In genomic region chr9:4293293-4293931, GRCh38 we compare ENCODE assay signal across 9 cellular contexts. TPM values are rescaled to one million over a fixed set of nuclear protein-coding genes. Genes with fewer than 3 reads are reported as not detected.
A peak's percentile ranks its signal among the peaks of the same experiment; 100 is the strongest.
DNase-seq lines count a peak whose midpoint lies in the region; ATAC-seq and TF ChIP-seq lines count a peak whose summit lies in the region.
"Had no signal": no experiment of that assay in that cellular context is flagged by ENCODE, and none has a peak within 500 bp of the region (broad histone marks: within the 10 kb centered on the region; RNA-seq: fewer than 3 reads in every experiment).

No MANE protein-coding gene starts in this region.

- no peak overlapping the region for H3K4me3 ChIP-seq in fibroblast of pulmonary artery (replicated peaks; ENCODE audit: low read depth, low read length)
- no peak overlapping the region for H3K4me3 ChIP-seq in sigmoid colon

- 82 to 87% methylated on average over 5 of the region's 5 CpGs for WGBS in sigmoid colon, 2 donors

- peak overlapping the region in 3 of 4 donors; percentile 51 to 70 (median 58) for H3K27ac ChIP-seq in sigmoid colon

- intact Hi-C loops in sigmoid colon (cut with DNase I): loop anchor here (10.0 kb wide), 2 partner anchors 391 to 691 kb away; partner anchors contain the start of gene JAK2

- H3K4me1 ChIP-seq in sigmoid colon: peaks cover 0 to 22% (median 9%) of the 10 kb centered on the region in 4 donors

- H3K36me3 ChIP-seq in sigmoid colon: no peaks in the 10 kb centered on the region

- DNase-seq in ELF-1 (ENCODE audit: low read depth, low spot score) (peak; percentile 31), SIG-M5 (lab: John Stamatoyannopoulos, UW) (peak; percentile 23), fibroblast of pulmonary artery (ENCODE audit: low read depth) (peak; percentile 97), sigmoid colon (no peak), NCI-H2196 treated with DMSO at 0.1 percent for 48 hours (lab: John Stamatoyannopoulos, UW; ENCODE audit: unreplicated experiment) (no peak), NCI-H524 (lab: John Stamatoyannopoulos, UW) (no peak)
- no peak for DNase-seq in stimulated activated naive CD4-positive, alpha-beta T cell treated with Interleukin-2 at 50 U/mL for 16 hours (lab: John Stamatoyannopoulos, UW)
- DNase-seq: NCI-H2171 treated with DMSO at 0.1 percent for 48 hours had no signal

- TF ChIP-seq CTCF in fibroblast of pulmonary artery (IDR thresholded peaks at IDR 0.05; ENCODE audit: low read length, missing control alignments): no peak
- no peak for TF ChIP-seq CTCF in sigmoid colon (IDR thresholded peaks at IDR 0.05)

- no peaks in the 10 kb centered on the region for H3K9me3 ChIP-seq in sigmoid colon

- no peak for TF ChIP-seq EP300 in sigmoid colon (IDR thresholded peaks at IDR 0.05)

- ATAC-seq in GM21381 (IDR thresholded peaks at IDR 0.05; ENCODE audit: unreplicated experiment): no peak

- no peak for TF ChIP-seq POLR2A in sigmoid colon (IDR thresholded peaks at IDR 0.05)

- no peaks in the 10 kb centered on the region for H3K27me3 ChIP-seq in sigmoid colon

RNA-seq across cellular contexts. Expression of gene GLIS3, which starts 6.5 kb away (rescaled TPM):
- 10 to 100 TPM; 13.2 to 19.1 (median 17.9) TPM for total RNA-seq in sigmoid colon
- polyA plus RNA-seq in sigmoid colon: 1 to 10 TPM; 1.2 to 3.0 (median 1.4) TPM

Comparison
In these comparisons a context has a peak if more than half of its experiments do, and no peak if none do; other contexts are left out.
1. DNase-seq: peak in ELF-1 (single experiment), SIG-M5 (single experiment) and fibroblast of pulmonary artery (single experiment); none in sigmoid colon (single experiment), NCI-H2196 treated with DMSO at 0.1 percent for 48 hours (single experiment), NCI-H524 (0 of 2) and stimulated activated naive CD4-positive, alpha-beta T cell treated with Interleukin-2 at 50 U/mL for 16 hours (single experiment).